20 cellular contexts compared by ENCODE assay signal in the genomic region with DNA sequence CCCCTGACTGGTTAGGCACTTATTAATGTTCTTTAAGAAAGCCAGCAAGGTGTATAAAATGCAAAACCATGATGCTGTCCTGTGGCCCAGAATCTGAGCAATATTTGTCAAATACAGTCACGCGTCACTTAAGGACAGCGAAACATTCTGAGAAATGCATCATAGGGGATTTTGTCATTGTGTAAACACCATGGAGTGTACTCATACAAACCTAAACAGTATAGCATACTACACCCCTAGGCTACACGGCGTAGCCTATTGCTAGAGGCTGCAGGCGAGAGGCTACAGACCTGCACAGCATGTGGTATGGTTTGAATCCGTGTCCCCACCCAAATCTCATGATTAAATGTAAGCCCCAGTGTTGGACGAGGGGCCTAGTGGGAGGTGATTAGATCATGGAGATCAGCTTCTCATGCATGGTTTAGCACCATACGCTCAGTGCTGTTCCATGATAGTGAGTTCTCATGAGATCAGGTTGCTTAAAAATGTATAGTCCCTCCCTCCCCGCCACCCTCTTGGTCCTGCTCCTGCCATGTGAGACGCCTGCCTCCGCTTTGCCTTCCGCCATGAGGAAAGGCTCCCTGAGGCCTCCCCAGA.
"Had no signal": no experiment of that assay in that cellular context is flagged by ENCODE, and none has a peak within 500 bp of the region (broad histone marks: within the 10 kb centered on the region; RNA-seq: fewer than 3 reads in every experiment).

No MANE protein-coding gene starts in this region.

- H3K36me3 ChIP-seq: neutrophil, right atrium auricular region, thoracic aorta, uterus had no signal

- H3K9me3 ChIP-seq: neutrophil, thoracic aorta, uterus had no signal

- H3K27me3 ChIP-seq: dorsolateral prefrontal cortex, heart right ventricle, neutrophil, right atrium auricular region, stomach, uterus had no signal

- H3K4me3 ChIP-seq: dorsolateral prefrontal cortex, heart right ventricle, right atrium auricular region, stomach, thoracic aorta, uterus had no signal

- H3K4me1 ChIP-seq: heart right ventricle, right atrium auricular region, stomach, uterus had no signal

- H3K27ac ChIP-seq: dorsolateral prefrontal cortex, neutrophil, right atrium auricular region, stomach, thoracic aorta, uterus had no signal

- DNase-seq: cortex of kidney; dorsolateral prefrontal cortex; effector CD8-positive, alpha-beta T cell; heart right ventricle; hypothalamus; kidney glomerular epithelial cell; mammary epithelial cell; naive thymus-derived CD4-positive, alpha-beta T cell; posterior cingulate gyrus; small intestine; stimulated activated CD4-positive, alpha-beta T cell treated with anti-CD3 and anti-CD28 coated beads, Interleukin-12 subunit alpha, Interleukin-12 subunit beta, amount 100 ng/mL, for 4 hours; stimulated activated naive CD4-positive, alpha-beta T cell; stomach; substantia nigra; uterus had no signal

- ATAC-seq: esophagus mucosa; left lobe of liver; naive thymus-derived CD4-positive, alpha-beta T cell had no signal
